16 cellular contexts compared by ENCODE assay signal in genomic region chr10:102436312-102436711, GRCh38. TPM values are rescaled to one million over a fixed set of nuclear protein-coding genes. Genes with fewer than 3 reads are reported as not detected.
DNase-seq lines count a peak whose midpoint lies in the region; ATAC-seq and TF ChIP-seq lines count a peak whose summit lies in the region.
"Had no signal": no experiment of that assay in that cellular context is flagged by ENCODE, and none has a peak within 500 bp of the region (broad histone marks: within the 10 kb centered on the region; RNA-seq: fewer than 3 reads in every experiment).

No MANE protein-coding gene starts in this region.

- POLR2A ChIA-PET in A673 (lab: Charles Lee; ENCODE audit: low non-redundant PET): no interaction called here

- 17% methylated on average over 4 of the region's 6 CpGs for WGBS in right lobe of liver (ENCODE audit: insufficient coverage, low coverage, low lambda C conversion rate, missing lambda C conversion rate)

- H3K4me1 Mint-ChIP-seq in activated naive CD4-positive, alpha-beta T cell treated with anti-CD3 and anti-CD28 coated beads for 36 hours (ENCODE audit: low read depth): peaks cover 54% of the 10 kb centered on the region
- peaks cover 65% of the 10 kb centered on the region for H3K4me1 Mint-ChIP-seq in stimulated activated naive CD8-positive, alpha-beta T cell treated with anti-CD3 and anti-CD28 coated beads, Interleukin-15, amount 100 ng/mL, for 72 hours

- no peaks in the 10 kb centered on the region for H3K27me3 Mint-ChIP-seq in activated naive CD4-positive, alpha-beta T cell treated with anti-CD3 and anti-CD28 coated beads for 36 hours (ENCODE audit: low read depth)
- no peaks in the 10 kb centered on the region for H3K27me3 Mint-ChIP-seq in stimulated activated naive CD8-positive, alpha-beta T cell treated with anti-CD3 and anti-CD28 coated beads, Interleukin-15, amount 100 ng/mL, for 72 hours

- H3K27me3 ChIP-seq in right lobe of liver (no peaks in the 10 kb centered on the region), A673 (replicated peaks; ENCODE audit: insufficient read depth, low read depth, low read length, poor library complexity) (no peaks in the 10 kb centered on the region)

- TF ChIP-seq CTCF in right lobe of liver (IDR thresholded peaks at IDR 0.05): no peak
- no peak for TF ChIP-seq CTCF in A673 (conservative IDR thresholded peaks at IDR 0.05; ENCODE audit: low read depth, low read length)

- intact Hi-C loops in activated naive CD4-positive, alpha-beta T cell treated with anti-CD3 and anti-CD28 coated beads for 36 hours (cut with micrococcal nuclease): no loop called here
- intact Hi-C loops in right lobe of liver (cut with DNase I): no loop called here
- intact Hi-C loops in A673 (cut with micrococcal nuclease; ENCODE audit: unreplicated experiment): no loop called here

- H3K9me3 Mint-ChIP-seq in activated naive CD4-positive, alpha-beta T cell treated with anti-CD3 and anti-CD28 coated beads for 36 hours: no peaks in the 10 kb centered on the region
- no peaks in the 10 kb centered on the region for H3K9me3 Mint-ChIP-seq in activated naive CD4-positive, alpha-beta T cell treated with anti-CD3 and anti-CD28 coated beads, Interleukin-2, amount 50 U/mL, for 72 hours
- no peaks in the 10 kb centered on the region for H3K9me3 Mint-ChIP-seq in stimulated activated naive CD8-positive, alpha-beta T cell treated with anti-CD3 and anti-CD28 coated beads, Interleukin-15, amount 100 ng/mL, for 72 hours

- peak overlapping the region; percentile 76 for H3K4me3 Mint-ChIP-seq in activated naive CD4-positive, alpha-beta T cell treated with anti-CD3 and anti-CD28 coated beads for 36 hours
- peak overlapping the region; percentile 82 to 87 for H3K4me3 Mint-ChIP-seq in stimulated activated naive CD8-positive, alpha-beta T cell treated with anti-CD3 and anti-CD28 coated beads, Interleukin-15, amount 100 ng/mL, for 72 hours

- H3K27ac ChIP-seq in right lobe of liver (peak overlapping the region in 2 of 3 donors; percentile 5 to 33), A673 (ENCODE audit: low read depth, low read length, poor library complexity, severe bottlenecking) (no peak overlapping the region)
- H3K27ac ChIP-seq: SJCRH30 had no signal

- H3K4me1 ChIP-seq in right lobe of liver: peaks cover 0 to 18% (median 5%) of the 10 kb centered on the region in 4 donors
- H3K4me1 ChIP-seq in A673 (ENCODE audit: insufficient read depth, low read length, poor library complexity, severe bottlenecking): peaks cover 11% of the 10 kb centered on the region

- peak; percentile 10 for TF ChIP-seq POLR2A in right lobe of liver (IDR thresholded peaks at IDR 0.05)

- H3K27ac Mint-ChIP-seq in activated naive CD4-positive, alpha-beta T cell treated with anti-CD3 and anti-CD28 coated beads for 36 hours: peak overlapping the region; percentile 87
- peak overlapping the region; percentile 84 to 90 for H3K27ac Mint-ChIP-seq in activated naive CD4-positive, alpha-beta T cell treated with anti-CD3 and anti-CD28 coated beads, Interleukin-2, amount 50 U/mL, for 72 hours
- H3K27ac Mint-ChIP-seq in stimulated activated naive CD8-positive, alpha-beta T cell treated with anti-CD3 and anti-CD28 coated beads, Interleukin-15, amount 100 ng/mL, for 72 hours: peak overlapping the region; percentile 92 to 95

- ATAC-seq in activated naive CD4-positive, alpha-beta T cell treated with anti-CD3 and anti-CD28 coated beads, Interleukin-2, amount 50 U/mL, for 72 hours: no peak
- peak; percentile 60 to 81 (median 78) for ATAC-seq in right lobe of liver
- no peak for ATAC-seq in stimulated activated naive CD8-positive, alpha-beta T cell treated with anti-CD3 and anti-CD28 coated beads, Interleukin-15, amount 100 ng/mL, for 72 hours
- ATAC-seq: activated CD4-positive, CD25-positive, alpha-beta regulatory T cell treated with anti-CD3 and anti-CD28 coated beads, Interleukin-2, amount 50 U/mL, for 24 hours; right cardiac atrium had no signal

- peak; percentile 11 for DNase-seq in activated naive CD4-positive, alpha-beta T cell treated with anti-CD3 and anti-CD28 coated beads for 36 hours
- no peak for DNase-seq in activated naive CD4-positive, alpha-beta T cell treated with anti-CD3 and anti-CD28 coated beads, Interleukin-2, amount 50 U/mL, for 16 hours
- no peak for DNase-seq in activated naive CD4-positive, alpha-beta T cell treated with anti-CD3 and anti-CD28 coated beads, Interleukin-2, amount 50 U/mL, for 72 hours (ENCODE audit: low spot score in 2 of 2)
- DNase-seq in right lobe of liver (peak; percentile 65 to 85 (median 82)), NCI-H128 (lab: John Stamatoyannopoulos, UW; ENCODE audit: unreplicated experiment) (no peak), GF-D8 (lab: John Stamatoyannopoulos, UW) (no peak), A673 (ENCODE audit: low spot score) (no peak)
- no peak for DNase-seq in stimulated activated naive CD8-positive, alpha-beta T cell treated with anti-CD3 and anti-CD28 coated beads, Interleukin-15, amount 100 ng/mL, for 72 hours
- DNase-seq: effector CD4-positive, alpha-beta T cell; NCI-H1048; NCI-H774; right cardiac atrium; SJCRH30 had no signal

- H3K36me3 Mint-ChIP-seq in activated naive CD4-positive, alpha-beta T cell treated with anti-CD3 and anti-CD28 coated beads for 36 hours (ENCODE audit: low read depth): peaks cover 1% of the 10 kb centered on the region
- H3K36me3 Mint-ChIP-seq in activated naive CD4-positive, alpha-beta T cell treated with anti-CD3 and anti-CD28 coated beads, Interleukin-2, amount 50 U/mL, for 72 hours: peaks cover 27 to 33% of the 10 kb centered on the region in 2 donors

- BruUV-seq in A673 (replicated peaks; lab: Mats Ljungman, UMichigan): no TSS peak

- H3K36me3 ChIP-seq in right lobe of liver (no peaks in the 10 kb centered on the region), A673 (ENCODE audit: insufficient read depth, low read length, poor library complexity, severe bottlenecking) (no peaks in the 10 kb centered on the region)
- H3K36me3 ChIP-seq: SJCRH30 had no signal

- H3K4me3 ChIP-seq in right lobe of liver: peak overlapping the region; percentile 43 to 51 (median 43)
- no peak overlapping the region for H3K4me3 ChIP-seq in A673 (ENCODE audit: low read depth, low read length, poor library complexity, severe bottlenecking)
- H3K4me3 ChIP-seq: SJCRH30 had no signal

- H3K9me3 ChIP-seq in right lobe of liver: no peaks in the 10 kb centered on the region
- H3K9me3 ChIP-seq in A673 (ENCODE audit: low read depth, low read length, poor library complexity, severe bottlenecking): no peaks in the 10 kb centered on the region
- H3K9me3 ChIP-seq: SJCRH30 had no signal

- CTCF ChIA-PET in activated naive CD4-positive, alpha-beta T cell treated with anti-CD3 and anti-CD28 coated beads for 36 hours (lab: Charles Lee): interaction anchor here (0.7 to 2.1 kb wide), 6 partner anchors 12 to 43 kb away, joined by 3 to 10 read pairs (median 4); partner anchors contain the start of gene FBXL15
- CTCF ChIA-PET in A673 (lab: Charles Lee): no interaction called here

RNA-seq across cellular contexts. Expression of gene CUEDC2, which starts 3.9 kb away (rescaled TPM):
- total RNA-seq in activated naive CD4-positive, alpha-beta T cell treated with anti-CD3 and anti-CD28 coated beads for 36 hours: 10 to 100 TPM; 63.3 to 64.4 TPM
- 10 to 100 TPM; 38.7 to 73.9 TPM for total RNA-seq in activated naive CD4-positive, alpha-beta T cell treated with anti-CD3 and anti-CD28 coated beads, Interleukin-2, amount 50 U/mL, for 72 hours
- total RNA-seq in right lobe of liver: 10 to 100 TPM; 23.0 to 32.1 (median 26.8) TPM
- total RNA-seq in A673 (2021): 63.7 and 72.1 TPM in 2 replicates

RNA-seq across cellular contexts. Expression of gene C10orf95, which starts 15.0 kb away (rescaled TPM):
- total RNA-seq in activated naive CD4-positive, alpha-beta T cell treated with anti-CD3 and anti-CD28 coated beads for 36 hours: under 1 TPM; 0.14 to 0.15 TPM
- under 1 TPM in 1 of 2 donors, not detected in 1; 0.30 TPM for total RNA-seq in activated naive CD4-positive, alpha-beta T cell treated with anti-CD3 and anti-CD28 coated beads, Interleukin-2, amount 50 U/mL, for 72 hours
- not detected for total RNA-seq in right lobe of liver
- 0.42 TPM in 1 of 2 replicates, not detected in the other for total RNA-seq in A673 (2021)
- total RNA-seq: lung microvascular endothelial cell, right cardiac atrium, urinary bladder had no signal

RNA-seq across cellular contexts. Expression of gene FBXL15, which starts 15.7 kb away (rescaled TPM):
- 10 to 100 TPM in 1 of 2 experiments, 1 to 10 TPM in 1; 9.9 to 10.8 TPM for total RNA-seq in activated naive CD4-positive, alpha-beta T cell treated with anti-CD3 and anti-CD28 coated beads for 36 hours
- total RNA-seq in activated naive CD4-positive, alpha-beta T cell treated with anti-CD3 and anti-CD28 coated beads, Interleukin-2, amount 50 U/mL, for 72 hours: 10 to 100 TPM; 12.9 to 27.4 TPM
- total RNA-seq in right lobe of liver: 10 to 100 TPM in 2 of 6 experiments, 1 to 10 TPM in 4; 5.6 to 22.9 (median 9.0) TPM
- 8.9 and 11.6 TPM in 2 replicates for total RNA-seq in A673 (2021)

RNA-seq across cellular contexts. Expression of gene PSD, which starts 17.7 kb away (rescaled TPM):
- total RNA-seq in activated naive CD4-positive, alpha-beta T cell treated with anti-CD3 and anti-CD28 coated beads for 36 hours: 1 to 10 TPM; 6.2 to 7.2 TPM
- 10 to 100 TPM in 1 of 2 donors, 1 to 10 TPM in 1; 8.7 to 13.3 TPM for total RNA-seq in activated naive CD4-positive, alpha-beta T cell treated with anti-CD3 and anti-CD28 coated beads, Interleukin-2, amount 50 U/mL, for 72 hours
- total RNA-seq in right lobe of liver: 1 to 10 TPM in 3 of 6 experiments, under 1 TPM in 3; 0.12 to 4.6 (median 1.3) TPM
- 5.8 and 7.3 TPM in 2 replicates for total RNA-seq in A673 (2021)

RNA-seq across cellular contexts. Expression of gene NFKB2, which starts 40.8 kb away (rescaled TPM):
- total RNA-seq in activated naive CD4-positive, alpha-beta T cell treated with anti-CD3 and anti-CD28 coated beads for 36 hours: 100 to 1,000 TPM; 328 to 345 TPM
- 100 to 1,000 TPM; 213 to 251 TPM for total RNA-seq in activated naive CD4-positive, alpha-beta T cell treated with anti-CD3 and anti-CD28 coated beads, Interleukin-2, amount 50 U/mL, for 72 hours
- total RNA-seq in right lobe of liver (10 to 100 TPM in 4 of 6 experiments, 1 to 10 TPM in 2; 7.5 to 46.0 (median 19.4) TPM), A673 (2021) (29.8 and 33.2 TPM in 2 replicates)

Comparison
In these comparisons a context has a peak if more than half of its experiments do, and no peak if none do; other contexts are left out.
1. DNase-seq: peak in activated naive CD4-positive, alpha-beta T cell treated with anti-CD3 and anti-CD28 coated beads for 36 hours (single experiment) and right lobe of liver (3 of 3); none in activated naive CD4-positive, alpha-beta T cell treated with anti-CD3 and anti-CD28 coated beads, Interleukin-2, amount 50 U/mL, for 16 hours (single experiment), activated naive CD4-positive, alpha-beta T cell treated with anti-CD3 and anti-CD28 coated beads, Interleukin-2, amount 50 U/mL, for 72 hours (0 of 2), stimulated activated naive CD8-positive, alpha-beta T cell treated with anti-CD3 and anti-CD28 coated beads, Interleukin-15, amount 100 ng/mL, for 72 hours (0 of 2), NCI-H128 (single experiment), GF-D8 (single experiment) and A673 (single experiment).
2. ATAC-seq: peak in right lobe of liver (4 of 4); none in activated naive CD4-positive, alpha-beta T cell treated with anti-CD3 and anti-CD28 coated beads, Interleukin-2, amount 50 U/mL, for 72 hours (0 of 2) and stimulated activated naive CD8-positive, alpha-beta T cell treated with anti-CD3 and anti-CD28 coated beads, Interleukin-15, amount 100 ng/mL, for 72 hours (single experiment).
3. Peak in every context shown above with its lines, with median percentiles within 50 percentile points of each other: H3K27ac Mint-ChIP-seq.